In the genomic region with DNA sequence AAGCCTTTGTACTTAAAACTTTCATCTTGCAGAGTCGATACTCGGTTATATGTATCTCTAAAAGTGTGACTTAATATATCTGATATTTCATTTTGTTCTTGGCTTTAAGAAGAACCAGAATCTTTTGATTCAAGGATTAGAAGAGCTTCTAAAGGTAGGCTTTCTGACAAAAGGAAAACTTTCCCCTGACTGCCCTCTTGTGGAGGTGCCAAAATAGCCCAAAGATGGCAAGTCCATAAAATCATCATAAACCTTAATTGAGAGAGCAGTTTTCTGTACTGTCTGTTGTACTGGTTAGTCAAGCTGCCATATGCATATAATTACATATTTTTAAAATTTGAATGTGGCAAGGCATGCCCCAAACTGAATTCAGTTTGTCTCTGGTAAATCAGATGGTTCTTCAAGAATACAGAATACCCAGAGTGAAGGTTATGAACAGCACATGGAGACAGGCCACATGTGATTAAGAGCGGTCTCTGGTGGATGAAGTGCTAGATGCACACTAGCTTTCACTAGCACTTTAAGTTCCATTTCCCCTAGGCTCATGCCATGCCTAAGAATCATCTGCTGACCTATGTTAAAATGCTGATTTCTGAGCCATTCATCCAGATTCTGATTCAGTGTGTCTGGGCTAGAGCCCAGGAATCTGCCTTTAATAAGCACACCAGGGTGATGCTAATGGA, we compare ENCODE assay signal across 10 cellular contexts. TPM values are rescaled to one million over a fixed set of nuclear protein-coding genes. Genes with fewer than 3 reads are reported as not detected.
DNase-seq lines count a peak whose midpoint lies in the region; ATAC-seq, FAIRE-seq and TF ChIP-seq lines count a peak whose summit lies in the region.
"Had no signal": no experiment of that assay in that cellular context is flagged by ENCODE, and none has a peak within 500 bp of the region (broad histone marks: within the 10 kb centered on the region; RNA-seq: fewer than 3 reads in every experiment).

No MANE protein-coding gene starts in this region.

- ATAC-seq in left lobe of liver (peak; percentile 62), GM21528 (IDR thresholded peaks at IDR 0.05; ENCODE audit: low FRiP score, unreplicated experiment) (no peak), HG02571 (IDR thresholded peaks at IDR 0.05; ENCODE audit: unreplicated experiment) (no peak)
- no peak for ATAC-seq in stimulated activated memory B cell treated with anti-CD40 and anti-IgM and Interleukin-4, amounts not matched to agents 10 μg/mL and 1 μg/mL and 100 μg/mL, for 72 hours

- H3K36me3 Mint-ChIP-seq in stimulated activated memory B cell treated with anti-CD40 and anti-IgM and Interleukin-4, amounts not matched to agents 10 μg/mL and 1 μg/mL and 100 μg/mL, for 72 hours: no peaks in the 10 kb centered on the region

- no peaks in the 10 kb centered on the region for H3K4me1 Mint-ChIP-seq in stimulated activated memory B cell treated with anti-CD40 and anti-IgM and Interleukin-4, amounts not matched to agents 10 μg/mL and 1 μg/mL and 100 μg/mL, for 72 hours

- H3K9me3 Mint-ChIP-seq in stimulated activated memory B cell treated with anti-CD40 and anti-IgM and Interleukin-4, amounts not matched to agents 10 μg/mL and 1 μg/mL and 100 μg/mL, for 72 hours: peaks cover 7% of the 10 kb centered on the region

- no peak overlapping the region for H3K4me3 Mint-ChIP-seq in stimulated activated memory B cell treated with anti-CD40 and anti-IgM and Interleukin-4, amounts not matched to agents 10 μg/mL and 1 μg/mL and 100 μg/mL, for 72 hours

- no peak for FAIRE-seq in frontal cortex (lab: Jason Lieb, UNC)

- DNase-seq in NCI-H128 (lab: John Stamatoyannopoulos, UW; ENCODE audit: unreplicated experiment): peak; percentile 58
- peak; percentile 76 for DNase-seq in SK-N-DZ (ENCODE audit: low spot score)
- no peak for DNase-seq in left lobe of liver (ENCODE audit: low spot score)
- no peak for DNase-seq in frontal cortex (ENCODE audit: low spot score in 2 of 2)
- DNase-seq: kidney glomerular epithelial cell had no signal

- H3K27me3 Mint-ChIP-seq in stimulated activated memory B cell treated with anti-CD40 and anti-IgM and Interleukin-4, amounts not matched to agents 10 μg/mL and 1 μg/mL and 100 μg/mL, for 72 hours: no peaks in the 10 kb centered on the region

- TF ChIP-seq CTCF in GM12872 (IDR thresholded peaks at IDR 0.05; ENCODE audit: insufficient read depth, low read depth, low read length): peak; percentile 30; the same call in 1 of the 3 replicates

- H3K27ac Mint-ChIP-seq in stimulated activated memory B cell treated with anti-CD40 and anti-IgM and Interleukin-4, amounts not matched to agents 10 μg/mL and 1 μg/mL and 100 μg/mL, for 72 hours: no peak overlapping the region

RNA-seq across cellular contexts. Expression of a gene that starts 27.7 kb away (rescaled TPM):
- polyA plus RNA-seq in SK-N-DZ (2014; cell fraction: cytosol; rRNA removed): 263 and 313 TPM in 2 replicates
- 181 and 182 TPM in 2 replicates for polyA plus RNA-seq in SK-N-DZ (2014; cell fraction: nucleus; rRNA removed)
- total RNA-seq in left lobe of liver (0.18 TPM), frontal cortex (137 TPM)
- total RNA-seq: RPMI7951 had no signal

RNA-seq across cellular contexts. Expression of a gene that starts 57.3 kb away (rescaled TPM):
- 0.08 TPM in 1 of 2 replicates, not detected in the other for polyA plus RNA-seq in SK-N-DZ (2014; cell fraction: cytosol; rRNA removed)
- 0.12 TPM in 1 of 2 replicates, not detected in the other for polyA plus RNA-seq in SK-N-DZ (2014; cell fraction: nucleus; rRNA removed)
- total RNA-seq in left lobe of liver (2.2 TPM), frontal cortex (3.3 TPM)
- total RNA-seq: RPMI7951 had no signal

Comparison
In these comparisons a context has a peak if more than half of its experiments do, and no peak if none do; other contexts are left out.
1. DNase-seq: peak in NCI-H128 (single experiment) and SK-N-DZ (single experiment); none in left lobe of liver (single experiment) and frontal cortex (0 of 2).
2. RNA of a gene that starts 27.7 kb away (total RNA-seq): 137 TPM in frontal cortex (single experiment); 0.18 TPM in left lobe of liver (single experiment); every median in the first group is over 100 times any median in the second.